ENCODE assay signal across 18 cellular contexts in genomic region chr6:161395832-161396231, GRCh38.
DNase-seq lines count a peak whose midpoint lies in the region; ATAC-seq and TF ChIP-seq lines count a peak whose summit lies in the region.
"Had no signal": no experiment of that assay in that cellular context is flagged by ENCODE, and none has a peak within 500 bp of the region (broad histone marks: within the 10 kb centered on the region; RNA-seq: fewer than 3 reads in every experiment).

No MANE protein-coding gene starts in this region.

- H3K9me3 ChIP-seq in left ventricle myocardium inferior (replicated peaks) = peaks cover 13% of the 10 kb centered on the region
- no peaks in the 10 kb centered on the region for H3K9me3 ChIP-seq in testis
- H3K9me3 ChIP-seq: Peyer's patch had no signal

- H3K27me3 Mint-ChIP-seq in neural crest cell (ENCODE audit: low read depth) = no peaks in the 10 kb centered on the region

- no peaks in the 10 kb centered on the region for H3K4me1 Mint-ChIP-seq in neural crest cell

- DNase-seq in Right ventricle myocardium superior (no peak), left ventricle myocardium inferior (no peak), NCI-H69 (lab: John Stamatoyannopoulos, UW) (peak; percentile 17), neural crest cell (ENCODE audit: low read depth, low spot score) (no peak), testis (peak; percentile 45), NCI-H82 (lab: John Stamatoyannopoulos, UW) (no peak), T1000 (lab: John Stamatoyannopoulos, UW) (no peak)
- DNase-seq: 8988T, Calu3, H7, KBM-7, NCI-H1105 treated with DMSO at 0.1 percent for 48 hours, NCI-H146, NCI-H1930, NCI-H446, Peyer's patch had no signal

- H3K27me3 ChIP-seq in left ventricle myocardium inferior (ENCODE audit: low read depth) = no peaks in the 10 kb centered on the region
- H3K27me3 ChIP-seq in testis = no peaks in the 10 kb centered on the region
- H3K27me3 ChIP-seq: Peyer's patch had no signal

- no peak overlapping the region for H3K27ac ChIP-seq in left ventricle myocardium inferior (replicated peaks)
- H3K27ac ChIP-seq in testis = no peak overlapping the region
- H3K27ac ChIP-seq: Peyer's patch had no signal

- no peaks in the 10 kb centered on the region for H3K36me3 Mint-ChIP-seq in neural crest cell (ENCODE audit: low read depth)

- H3K4me1 ChIP-seq in left ventricle myocardium inferior (peaks cover 11% of the 10 kb centered on the region), testis (no peaks in the 10 kb centered on the region)
- H3K4me1 ChIP-seq: Peyer's patch had no signal

- H3K36me3 ChIP-seq in left ventricle myocardium inferior (no peaks in the 10 kb centered on the region), testis (ENCODE audit: low read depth, missing control alignments) (no peaks in the 10 kb centered on the region)
- H3K36me3 ChIP-seq: Peyer's patch had no signal

- TF ChIP-seq POLR2A in testis (IDR thresholded peaks at IDR 0.05) = no peak

- intact Hi-C loops in Right ventricle myocardium superior (cut with DNase I) = loop anchor here (10.0 kb wide), 1 partner anchor 299 kb away; no protein-coding TSS in a partner anchor
- intact Hi-C loops in left ventricle myocardium inferior (cut with micrococcal nuclease) = loop anchor here (10.0 kb wide), 1 partner anchor 299 kb away; no protein-coding TSS in a partner anchor
- intact Hi-C loops in testis (cut with DNase I; ENCODE audit: low total_unique reads) = no loop called here

- no peak overlapping the region for H3K4me3 Mint-ChIP-seq in neural crest cell

- H3K4me3 ChIP-seq in left ventricle myocardium inferior = no peak overlapping the region
- H3K4me3 ChIP-seq in testis = no peak overlapping the region
- H3K4me3 ChIP-seq: Peyer's patch had no signal

- TF ChIP-seq CTCF in left ventricle myocardium inferior (IDR thresholded peaks at IDR 0.05; ENCODE audit: borderline replicate concordance) (no peak), neural crest cell (conservative IDR thresholded peaks at IDR 0.05) (no peak), testis (IDR thresholded peaks at IDR 0.05) (no peak)

- whole genome bisulfite sequencing in testis, 2 donors = 65 to 85% methylated on average over 8 of the region's 8 CpGs

- H3K27ac Mint-ChIP-seq in neural crest cell (ENCODE audit: unreplicated experiment) = peak overlapping the region; percentile 73

- ATAC-seq in Right ventricle myocardium superior (ENCODE audit: poor library complexity) = peak; percentile 55
- ATAC-seq: HepG2, SK-N-SH treated with all-trans-retinoic acid at 6 μM for 48 hours had no signal

- H3K9me3 Mint-ChIP-seq in neural crest cell = no peaks in the 10 kb centered on the region

Comparison
In these comparisons a context has a peak if more than half of its experiments do, and no peak if none do; other contexts are left out.
1. DNase-seq: peak in NCI-H69 (single experiment) and testis (single experiment); none in Right ventricle myocardium superior (single experiment), left ventricle myocardium inferior (single experiment), neural crest cell (single experiment), NCI-H82 (single experiment) and T1000 (single experiment).